ENCODE assay signal across 21 cellular contexts in the genomic region with DNA sequence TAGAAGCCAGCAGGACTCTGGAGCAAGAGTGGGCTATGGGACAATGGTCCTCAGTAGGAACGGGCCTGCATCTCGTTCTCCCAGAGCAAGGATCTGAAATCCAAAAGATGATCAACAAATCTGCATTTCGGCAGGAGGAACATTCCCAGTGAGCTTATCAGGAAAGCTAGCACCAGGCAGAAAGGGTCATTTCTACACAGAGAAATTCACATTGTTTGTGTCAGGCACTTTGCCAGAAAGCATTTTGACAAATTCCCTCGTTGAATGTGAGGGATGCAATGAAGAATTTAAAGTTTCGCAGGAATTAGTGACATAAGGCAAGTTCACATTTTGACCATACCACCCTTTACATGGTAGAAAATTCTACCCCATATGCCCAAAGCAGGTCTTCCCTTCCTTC. TPM values are rescaled to one million over a fixed set of nuclear protein-coding genes. Genes with fewer than 3 reads are reported as not detected.
DNase-seq lines count a peak whose midpoint lies in the region; ATAC-seq and TF ChIP-seq lines count a peak whose summit lies in the region.
"Had no signal": no experiment of that assay in that cellular context is flagged by ENCODE, and none has a peak within 500 bp of the region (broad histone marks: within the 10 kb centered on the region; RNA-seq: fewer than 3 reads in every experiment).

No MANE protein-coding gene starts in this region.

- DNase-seq in left ventricle myocardium superior (no peak), left cardiac atrium (no peak), dermis blood vessel endothelial cell (peak; percentile 37), vagina (ENCODE audit: extremely low spot score in 2 of 2) (no peak), SIG-M5 (lab: John Stamatoyannopoulos, UW) (no peak), posterior cingulate gyrus (no peak)
- DNase-seq in stimulated activated naive CD8-positive, alpha-beta T cell treated with anti-CD3 and anti-CD28 coated beads, Interleukin-15, amount 100 ng/mL, for 72 hours, result no peak
- DNase-seq: activated CD4-positive, alpha-beta T cell treated with anti-CD3 and anti-CD28 coated beads, Interleukin-2, amount 10 ng/mL, durations not matched to agents 24 days and 14 days; activated CD8-positive, alpha-beta memory T cell treated with anti-CD3 and anti-CD28 coated beads, Interleukin-2, amount 50 U/mL, for 48 hours; activated gamma-delta T cell; CD4-positive, alpha-beta T cell; DMS79; gastrocnemius medialis; naive thymus-derived CD4-positive, alpha-beta T cell; NCI-H1694; NCI-H226; stimulated activated CD8-positive, alpha-beta memory T cell treated with anti-CD3 and anti-CD28 coated beads, Interleukin-4, amount 100 ng/mL, for 48 hours; testis had no signal

- peaks cover 11% of the 10 kb centered on the region for H3K9me3 Mint-ChIP-seq in nephron
- peaks cover 17 to 20% of the 10 kb centered on the region in 2 donors for H3K9me3 Mint-ChIP-seq in stimulated activated naive CD8-positive, alpha-beta T cell treated with anti-CD3 and anti-CD28 coated beads, Interleukin-15, amount 100 ng/mL, for 72 hours

- peaks cover 10% of the 10 kb centered on the region for H3K27me3 Mint-ChIP-seq in nephron (ENCODE audit: low read depth)
- H3K27me3 Mint-ChIP-seq in stimulated activated naive CD8-positive, alpha-beta T cell treated with anti-CD3 and anti-CD28 coated beads, Interleukin-15, amount 100 ng/mL, for 72 hours, result no peaks in the 10 kb centered on the region
- H3K27me3 Mint-ChIP-seq: activated CD4-positive, alpha-beta T cell treated with anti-CD3 and anti-CD28 coated beads, Interleukin-2, amount 10 ng/mL, durations not matched to agents 24 days and 14 days; CD4-positive, alpha-beta T cell; progenitor cell of endocrine pancreas had no signal

- intact Hi-C loops in left ventricle myocardium superior (cut with micrococcal nuclease) (no loop called here), left cardiac atrium (cut with DNase I) (no loop called here), vagina (cut with DNase I) (no loop called here), posterior cingulate gyrus (cut with DNase I) (no loop called here)

- TF ChIP-seq CTCF in nephron (IDR thresholded peaks at IDR 0.05; ENCODE audit: unreplicated experiment in 3 of 3) (no peak), vagina (IDR thresholded peaks at IDR 0.05) (no peak)

- ATAC-seq in left ventricle myocardium superior, result peak; percentile 48
- no peak for ATAC-seq in left cardiac atrium
- ATAC-seq in stimulated activated naive CD8-positive, alpha-beta T cell treated with anti-CD3 and anti-CD28 coated beads, Interleukin-15, amount 100 ng/mL, for 72 hours, result no peak
- ATAC-seq: gastrocnemius medialis; naive thymus-derived CD4-positive, alpha-beta T cell had no signal

- H3K36me3 Mint-ChIP-seq in nephron (ENCODE audit: low read depth), result no peaks in the 10 kb centered on the region

- no peaks in the 10 kb centered on the region for H3K36me3 ChIP-seq in vagina
- H3K36me3 ChIP-seq: gastrocnemius medialis had no signal

- H3K4me1 Mint-ChIP-seq in nephron, result peaks cover 31% of the 10 kb centered on the region
- peaks cover 61% of the 10 kb centered on the region for H3K4me1 Mint-ChIP-seq in stimulated activated naive CD8-positive, alpha-beta T cell treated with anti-CD3 and anti-CD28 coated beads, Interleukin-15, amount 100 ng/mL, for 72 hours

- peak overlapping the region; percentile 56 for H3K27ac ChIP-seq in vagina
- H3K27ac ChIP-seq: testis had no signal

- H3K4me1 ChIP-seq in vagina, result peaks cover 37% of the 10 kb centered on the region
- H3K4me1 ChIP-seq: gastrocnemius medialis, testis had no signal

- no peaks in the 10 kb centered on the region for H3K27me3 ChIP-seq in vagina
- H3K27me3 ChIP-seq: gastrocnemius medialis, testis had no signal

- no peak overlapping the region for H3K4me3 ChIP-seq in vagina
- H3K4me3 ChIP-seq: gastrocnemius medialis, lung, testis had no signal

- H3K27ac Mint-ChIP-seq in nephron, result peak overlapping the region in 2 of 3 experiments; percentile 54 to 55
- H3K27ac Mint-ChIP-seq in stimulated activated naive CD8-positive, alpha-beta T cell treated with anti-CD3 and anti-CD28 coated beads, Interleukin-15, amount 100 ng/mL, for 72 hours, result no peak overlapping the region
- H3K27ac Mint-ChIP-seq: CD4-positive, alpha-beta T cell; naive thymus-derived CD4-positive, alpha-beta T cell; progenitor cell of endocrine pancreas had no signal

- TF ChIP-seq POLR2A in vagina (IDR thresholded peaks at IDR 0.05), result no peak

- no peak overlapping the region for H3K4me3 Mint-ChIP-seq in nephron
- H3K4me3 Mint-ChIP-seq in stimulated activated naive CD8-positive, alpha-beta T cell treated with anti-CD3 and anti-CD28 coated beads, Interleukin-15, amount 100 ng/mL, for 72 hours, result no peak overlapping the region
- H3K4me3 Mint-ChIP-seq: activated CD4-positive, alpha-beta T cell treated with anti-CD3 and anti-CD28 coated beads, Interleukin-2, amount 10 ng/mL, durations not matched to agents 24 days and 14 days; CD4-positive, alpha-beta T cell; naive thymus-derived CD4-positive, alpha-beta T cell had no signal

- no peaks in the 10 kb centered on the region for H3K9me3 ChIP-seq in vagina
- H3K9me3 ChIP-seq: gastrocnemius medialis, testis had no signal

RNA-seq across cellular contexts. Expression of a gene that starts 31.6 kb away (rescaled TPM):
- total RNA-seq in left ventricle myocardium superior, result 43.8 TPM
- total RNA-seq in left cardiac atrium, result 100 to 1,000 TPM in 1 of 2 donors, 10 to 100 TPM in 1; 48.7 to 114 TPM
- 26.2 and 30.1 TPM in 2 replicates for total RNA-seq in dermis blood vessel endothelial cell
- 134 TPM for total RNA-seq in vagina

Comparison
In these comparisons a context has a peak if more than half of its experiments do, and no peak if none do; other contexts are left out.
1. H3K27ac Mint-ChIP-seq: peak in nephron (2 of 3); none in stimulated activated naive CD8-positive, alpha-beta T cell treated with anti-CD3 and anti-CD28 coated beads, Interleukin-15, amount 100 ng/mL, for 72 hours (0 of 2).